8 cellular contexts compared by ENCODE assay signal in genomic region chr7:111232249-111233084, GRCh38.
DNase-seq lines count a peak whose midpoint lies in the region; ATAC-seq lines count a peak whose summit lies in the region.

No MANE protein-coding gene starts in this region.

- in situ Hi-C loops in Caki2 (cut with HindIII; ENCODE audit: low pct_unique_long_range_greater_than_20kb, low sequenced_read_pairs), result no loop called here

- intact Hi-C loops in Right ventricle myocardium superior (cut with DNase I), result no loop called here

- ATAC-seq in GM21528 (IDR thresholded peaks at IDR 0.05; ENCODE audit: low FRiP score, unreplicated experiment) (peak; percentile 88), Right ventricle myocardium superior (ENCODE audit: poor library complexity) (no peak)

- DNase-seq in Caki2 (ENCODE audit: low read depth) (peak; percentile 30), HS-27A (ENCODE audit: low read depth) (peak; percentile 35), dermis microvascular lymphatic vessel endothelial cell (ENCODE audit: low read depth in 2 of 2) (peak; percentile 35 to 75), pons (ENCODE audit: low spot score) (no peak), NCI-H510A treated with DMSO at 0.1 percent for 48 hours (lab: John Stamatoyannopoulos, UW) (no peak), Right ventricle myocardium superior (no peak)
- no peak for DNase-seq in activated CD8-positive, alpha-beta memory T cell treated with anti-CD3 and anti-CD28 coated beads, Interleukin-2, amount 50 U/mL, for 48 hours

Comparison
In these comparisons a context has a peak if more than half of its experiments do, and no peak if none do; other contexts are left out.
1. DNase-seq: peak in Caki2 (single experiment), HS-27A (single experiment) and dermis microvascular lymphatic vessel endothelial cell (2 of 2); none in pons (single experiment), NCI-H510A treated with DMSO at 0.1 percent for 48 hours (single experiment), activated CD8-positive, alpha-beta memory T cell treated with anti-CD3 and anti-CD28 coated beads, Interleukin-2, amount 50 U/mL, for 48 hours (single experiment) and Right ventricle myocardium superior (single experiment).